Comparison of ENCODE assay signal across 9 cellular contexts in the genomic region with DNA sequence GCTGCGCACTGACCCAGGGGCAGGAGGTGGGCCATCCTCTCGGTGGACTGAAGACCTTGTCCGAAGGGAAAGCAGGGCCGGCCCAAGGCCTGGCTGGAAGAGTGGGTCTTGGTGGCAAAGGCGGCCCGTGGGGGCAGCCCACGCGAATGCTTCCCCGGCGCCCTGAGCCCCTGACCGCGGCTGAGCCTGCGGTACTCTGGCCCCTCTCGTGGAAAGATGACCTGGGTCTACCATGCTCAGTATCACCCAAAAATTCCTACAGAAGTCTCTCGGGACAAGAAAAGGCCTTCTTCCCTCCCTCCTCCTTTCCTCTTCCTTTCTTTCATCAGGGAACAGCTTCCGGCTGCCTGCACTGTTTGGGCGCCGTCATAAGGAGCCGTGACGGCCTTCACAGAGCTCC. TPM values are rescaled to one million over a fixed set of nuclear protein-coding genes. Genes with fewer than 3 reads are reported as not detected.
DNase-seq lines count a peak whose midpoint lies in the region; ATAC-seq and TF ChIP-seq lines count a peak whose summit lies in the region.
"Not testable (repeated sequence)": the region's sequence is repeated elsewhere in the genome, so short reads cannot be mapped to it uniquely, and the experiment has no call there.
"Had no signal": no experiment of that assay in that cellular context is flagged by ENCODE, and none has a peak within 500 bp of the region (broad histone marks: within the 10 kb centered on the region; RNA-seq: fewer than 3 reads in every experiment).

No MANE protein-coding gene starts in this region.

- H3K79me2 ChIP-seq in Karpas-422 (ENCODE audit: low read length), result not testable (repeated sequence)

- not testable (repeated sequence) for H3K9ac ChIP-seq in Karpas-422 (ENCODE audit: low read length)

- H3K27me3 ChIP-seq in Karpas-422 (ENCODE audit: low read length), result not testable (repeated sequence)

- peak overlapping the region; percentile 71 for H3K27ac Mint-ChIP-seq in activated CD4-positive, alpha-beta T cell treated with anti-CD3 and anti-CD28 coated beads for 36 hours
- H3K27ac Mint-ChIP-seq in activated naive CD4-positive, alpha-beta T cell treated with anti-CD3 and anti-CD28 coated beads, Interleukin-2, amount 50 U/mL, for 72 hours, result peak overlapping the region; percentile 90 to 96
- H3K27ac Mint-ChIP-seq in osteocyte (ENCODE audit: unreplicated experiment), result peak overlapping the region; percentile 73
- H3K27ac Mint-ChIP-seq in stimulated activated naive B cell treated with anti-CD40 and anti-IgM and Interleukin-4, amounts not matched to agents 10 μg/mL and 1 μg/mL and 100 μg/mL, for 72 hours, result peak overlapping the region; percentile 95

- not testable (repeated sequence) for H3K4me2 ChIP-seq in Karpas-422 (ENCODE audit: low read depth, low read length, poor library complexity, severe bottlenecking)

- H3K9me3 ChIP-seq in Karpas-422 (ENCODE audit: low read length), result not testable (repeated sequence)

- not testable (repeated sequence) for H4K20me1 ChIP-seq in Karpas-422 (ENCODE audit: insufficient read depth, low read depth, low read length)

- intact Hi-C loops in activated CD4-positive, alpha-beta T cell treated with anti-CD3 and anti-CD28 coated beads for 36 hours (cut with DNase I, micrococcal nuclease), result not testable (repeated sequence)

- ATAC-seq in activated CD4-positive, alpha-beta T cell treated with anti-CD3 and anti-CD28 coated beads for 36 hours; activated naive CD4-positive, alpha-beta T cell treated with anti-CD3 and anti-CD28 coated beads, Interleukin-2, amount 50 U/mL, for 72 hours; stimulated activated naive B cell treated with anti-CD40 and anti-IgM and Interleukin-4, amounts not matched to agents 10 μg/mL and 1 μg/mL and 100 μg/mL, for 72 hours (replicated peaks): not testable (repeated sequence)

- not testable (repeated sequence) for H3K9me3 Mint-ChIP-seq in activated CD4-positive, alpha-beta T cell treated with anti-CD3 and anti-CD28 coated beads for 36 hours (ENCODE audit: low read depth); activated naive CD4-positive, alpha-beta T cell treated with anti-CD3 and anti-CD28 coated beads, Interleukin-2, amount 50 U/mL, for 72 hours; osteocyte (ENCODE audit: unreplicated experiment); stimulated activated naive B cell treated with anti-CD40 and anti-IgM and Interleukin-4, amounts not matched to agents 10 μg/mL and 1 μg/mL and 100 μg/mL, for 72 hours

- not testable (repeated sequence) for H3K4me3 ChIP-seq in Karpas-422 (ENCODE audit: low read length); coronary artery

- TF ChIP-seq CTCF in coronary artery (IDR thresholded peaks at IDR 0.05); osteocyte (IDR thresholded peaks at IDR 0.05): not testable (repeated sequence)

- not testable (repeated sequence) for H3K4me3 Mint-ChIP-seq in activated CD4-positive, alpha-beta T cell treated with anti-CD3 and anti-CD28 coated beads for 36 hours; osteocyte (ENCODE audit: unreplicated experiment)
- peak overlapping the region in 1 of 2 donors; percentile 53 for H3K4me3 Mint-ChIP-seq in stimulated activated naive B cell treated with anti-CD40 and anti-IgM and Interleukin-4, amounts not matched to agents 10 μg/mL and 1 μg/mL and 100 μg/mL, for 72 hours

- not testable (repeated sequence) for H3K36me3 Mint-ChIP-seq in activated CD4-positive, alpha-beta T cell treated with anti-CD3 and anti-CD28 coated beads for 36 hours (ENCODE audit: low read depth); activated naive CD4-positive, alpha-beta T cell treated with anti-CD3 and anti-CD28 coated beads, Interleukin-2, amount 50 U/mL, for 72 hours; osteocyte (ENCODE audit: unreplicated experiment); stimulated activated naive B cell treated with anti-CD40 and anti-IgM and Interleukin-4, amounts not matched to agents 10 μg/mL and 1 μg/mL and 100 μg/mL, for 72 hours

- H3K4me1 Mint-ChIP-seq in activated CD4-positive, alpha-beta T cell treated with anti-CD3 and anti-CD28 coated beads for 36 hours, result peaks cover 13% of the 10 kb centered on the region
- H3K4me1 Mint-ChIP-seq in osteocyte (ENCODE audit: unreplicated experiment), result peaks cover 17% of the 10 kb centered on the region
- H3K4me1 Mint-ChIP-seq in stimulated activated naive B cell treated with anti-CD40 and anti-IgM and Interleukin-4, amounts not matched to agents 10 μg/mL and 1 μg/mL and 100 μg/mL, for 72 hours, result peaks cover 11 to 30% of the 10 kb centered on the region in 2 donors

- not testable (repeated sequence) for H3K27me3 Mint-ChIP-seq in activated CD4-positive, alpha-beta T cell treated with anti-CD3 and anti-CD28 coated beads for 36 hours; osteocyte (ENCODE audit: unreplicated experiment); stimulated activated naive B cell treated with anti-CD40 and anti-IgM and Interleukin-4, amounts not matched to agents 10 μg/mL and 1 μg/mL and 100 μg/mL, for 72 hours

- not testable (repeated sequence) for H2AFZ ChIP-seq in Karpas-422 (ENCODE audit: low read length)

- not testable (repeated sequence) for H3K36me3 ChIP-seq in Karpas-422 (ENCODE audit: insufficient read depth, low read length)

- DNase-seq in Karpas-422, result peak; percentile 27
- not testable (repeated sequence) for DNase-seq in activated CD4-positive, alpha-beta T cell treated with anti-CD3 and anti-CD28 coated beads for 36 hours; activated naive CD4-positive, alpha-beta T cell treated with anti-CD3 and anti-CD28 coated beads, Interleukin-2, amount 50 U/mL, for 72 hours (ENCODE audit: low spot score in 2 of 2); stimulated activated naive B cell treated with anti-CD40 and anti-IgM and Interleukin-4, amounts not matched to agents 10 μg/mL and 1 μg/mL and 100 μg/mL, for 72 hours
- peak; percentile 57 for DNase-seq in activated CD8-positive, alpha-beta memory T cell treated with anti-CD3 and anti-CD28 coated beads, Interleukin-2, amount 50 U/mL, for 48 hours
- peak; percentile 17 for DNase-seq in coronary artery (ENCODE audit: low spot score)
- peak; percentile 84 for DNase-seq in osteocyte (ENCODE audit: extremely low spot score, unreplicated experiment)

- CTCF ChIA-PET in activated CD4-positive, alpha-beta T cell treated with anti-CD3 and anti-CD28 coated beads for 36 hours (lab: Charles Lee), result not testable (repeated sequence)

- not testable (repeated sequence) for H3K9me2 ChIP-seq in Karpas-422 (replicated peaks; ENCODE audit: insufficient read depth, low read length)

- POLR2A ChIA-PET in activated CD4-positive, alpha-beta T cell treated with anti-CD3 and anti-CD28 coated beads for 36 hours (lab: Charles Lee), result not testable (repeated sequence)

- not testable (repeated sequence) for H3K4me1 ChIP-seq in Karpas-422 (ENCODE audit: low read length)

- not testable (repeated sequence) for H3K27ac ChIP-seq in Karpas-422 (ENCODE audit: low read length); coronary artery

RNA-seq across cellular contexts. Expression of gene APOD, which starts 48.3 kb away (rescaled TPM):
- 0.18 TPM in 1 of 2 replicates, not detected in the other for total RNA-seq in Karpas-422 (2014; rRNA removed; shearing (Covaris generic); ENCODE audit: low replicate concordance)
- not detected for total RNA-seq in activated CD4-positive, alpha-beta T cell treated with anti-CD3 and anti-CD28 coated beads for 36 hours
- under 1 TPM; 0.30 to 0.54 TPM for total RNA-seq in activated naive CD4-positive, alpha-beta T cell treated with anti-CD3 and anti-CD28 coated beads, Interleukin-2, amount 50 U/mL, for 72 hours
- total RNA-seq in osteocyte, result 2.6 and 3.2 TPM in 2 replicates
- total RNA-seq: A673, H1 had no signal
